Comparison of ENCODE assay signal across 22 cellular contexts in the genomic region with DNA sequence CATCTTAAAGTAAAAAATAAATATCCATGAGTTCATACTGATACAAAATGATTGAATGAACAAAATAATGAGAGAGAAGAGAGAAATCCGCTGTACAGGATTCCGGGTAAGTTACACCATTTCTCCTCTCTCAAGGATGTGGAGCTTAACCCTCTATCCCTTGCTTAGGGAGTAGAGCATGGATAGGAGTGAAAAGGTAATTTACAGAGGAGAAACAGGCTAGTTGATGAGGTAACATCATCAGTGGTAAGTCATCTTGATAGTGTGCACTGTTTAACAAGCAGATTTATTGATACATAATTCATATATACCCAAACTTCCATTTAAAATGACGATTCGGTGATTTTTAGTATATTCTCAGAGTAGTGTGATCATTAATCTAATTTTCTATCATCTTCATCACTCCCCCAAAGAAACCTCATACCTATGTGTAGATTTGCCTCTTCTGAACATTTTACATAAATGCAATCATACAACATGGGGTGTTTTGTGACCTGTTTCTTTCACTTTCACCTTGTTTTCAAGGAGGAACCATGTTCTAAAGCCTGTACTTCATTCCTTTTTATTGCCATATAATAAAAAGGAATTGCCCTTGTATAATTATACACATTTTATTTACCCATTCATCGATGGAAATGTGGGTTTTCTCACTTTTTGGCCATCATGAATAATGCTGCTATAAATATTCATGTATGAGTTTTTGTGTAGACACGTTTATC. TPM values are rescaled to one million over a fixed set of nuclear protein-coding genes. Genes with fewer than 3 reads are reported as not detected.
A peak's percentile ranks its signal among the peaks of the same experiment; 100 is the strongest.
DNase-seq lines count a peak whose midpoint lies in the region; ATAC-seq, FAIRE-seq and TF ChIP-seq lines count a peak whose summit lies in the region.
"Had no signal": no experiment of that assay in that cellular context is flagged by ENCODE, and none has a peak within 500 bp of the region (broad histone marks: within the 10 kb centered on the region; RNA-seq: fewer than 3 reads in every experiment).

No MANE protein-coding gene starts in this region.

- no peaks in the 10 kb centered on the region for H3K9me3 Mint-ChIP-seq in immature natural killer cell
- H3K9me3 Mint-ChIP-seq: CD4-positive, alpha-beta memory T cell; GM23338; HFFc6 had no signal

- H2AFZ ChIP-seq in OCI-LY7 (ENCODE audit: low read length): no peak overlapping the region
- H2AFZ ChIP-seq: GM23338 had no signal

- 41 to 62% (median 44%) methylated on average over 6 of the region's 6 CpGs for WGBS in small intestine, 3 donors

- no peak overlapping the region for H3K4me3 Mint-ChIP-seq in immature natural killer cell
- H3K4me3 Mint-ChIP-seq: CD4-positive, alpha-beta memory T cell; GM23338; HFFc6 had no signal

- POLR2A ChIA-PET in OCI-LY7 (lab: Charles Lee): no interaction called here

- H3K36me3 ChIP-seq in OCI-LY7 (ENCODE audit: insufficient read depth, low read length) (no peaks in the 10 kb centered on the region), small intestine (ENCODE audit: control insufficient read depth in 2 of 2, insufficient read depth in 2 of 2, low read length in 2 of 2) (no peaks in the 10 kb centered on the region), Peyer's patch (no peaks in the 10 kb centered on the region)
- H3K36me3 ChIP-seq: BLaER1 had no signal

- H3K9me2 ChIP-seq in OCI-LY7 (ENCODE audit: insufficient read depth, low read length): no peaks in the 10 kb centered on the region

- H3K4me1 ChIP-seq in OCI-LY7 (ENCODE audit: insufficient read depth, low read length, poor library complexity, severe bottlenecking) (no peaks in the 10 kb centered on the region), small intestine (ENCODE audit: control insufficient read depth in 2 of 2, insufficient read depth in 1 of 2, low read depth in 1 of 2, low read length in 1 of 2) (no peaks in the 10 kb centered on the region), Peyer's patch (no peaks in the 10 kb centered on the region)
- H3K4me1 ChIP-seq: A549, BLaER1 had no signal

- peaks cover 7 to 14% (median 9%) of the 10 kb centered on the region in 3 donors for H3K27me3 Mint-ChIP-seq in immature natural killer cell (ENCODE audit: low read depth in 3 of 3)

- H3K79me2 ChIP-seq in OCI-LY7 (ENCODE audit: insufficient read depth, low read depth, low read length): no peaks in the 10 kb centered on the region

- no peaks in the 10 kb centered on the region for H4K20me1 ChIP-seq in OCI-LY7 (ENCODE audit: insufficient read depth, low read length)
- H4K20me1 ChIP-seq: BLaER1 had no signal

- H3K4me1 Mint-ChIP-seq in immature natural killer cell: no peaks in the 10 kb centered on the region
- H3K4me1 Mint-ChIP-seq: CD14-positive monocyte had no signal

- H3K27ac ChIP-seq in OCI-LY7 (ENCODE audit: low read depth, low read length, poor library complexity, severe bottlenecking): no peak overlapping the region
- no peak overlapping the region for H3K27ac ChIP-seq in small intestine (ENCODE audit: low read depth in 1 of 2, low read length in 1 of 2)
- H3K27ac ChIP-seq in Peyer's patch: peak overlapping the region in 1 of 4 donors; percentile 51
- H3K27ac ChIP-seq: 22Rv1, A549, BLaER1, HL-60 had no signal

- peak; percentile 91 for ATAC-seq in left colon
- ATAC-seq: A549, GM23338, HCT116 had no signal

- DNase-seq in GM12865 (ENCODE audit: low read depth): no peak
- no peak for DNase-seq in OCI-LY7 (ENCODE audit: low spot score)
- DNase-seq in left colon: no peak
- peak; percentile 62 for DNase-seq in small intestine
- DNase-seq in AG20443 (ENCODE audit: low spot score): no peak
- no peak for DNase-seq in immature natural killer cell
- DNase-seq in Peyer's patch: no peak
- DNase-seq: CD4-positive, alpha-beta memory T cell; DMS153; DMS79; GDM1; HFFc6 had no signal

- H3K27me3 ChIP-seq in small intestine (ENCODE audit: control insufficient read depth in 2 of 2, insufficient read depth in 2 of 2, low read length in 2 of 2) (no peaks in the 10 kb centered on the region), Peyer's patch (no peaks in the 10 kb centered on the region)

- TF ChIP-seq POLR2A in Peyer's patch (IDR thresholded peaks at IDR 0.05): no peak

- H3K9me3 ChIP-seq in OCI-LY7 (ENCODE audit: low read length): no peaks in the 10 kb centered on the region
- no peaks in the 10 kb centered on the region for H3K9me3 ChIP-seq in small intestine (ENCODE audit: control insufficient read depth, low read depth)
- H3K9me3 ChIP-seq in Peyer's patch: no peaks in the 10 kb centered on the region
- H3K9me3 ChIP-seq: A549, BLaER1 had no signal

- BruUV-seq in OCI-LY7 (replicated peaks; lab: Mats Ljungman, UMichigan): no TSS peak

- intact Hi-C loops in OCI-LY7 (cut with micrococcal nuclease; ENCODE audit: unreplicated experiment): no loop called here
- intact Hi-C loops in left colon (cut with DNase I, micrococcal nuclease): no loop called here

- CTCF ChIA-PET in OCI-LY7 (lab: Charles Lee; ENCODE audit: unreplicated experiment): no interaction called here

- H3K36me3 Mint-ChIP-seq in immature natural killer cell: peaks cover 0 to 3% (median 0%) of the 10 kb centered on the region in 3 donors
- H3K36me3 Mint-ChIP-seq: CD14-positive monocyte; CD4-positive, alpha-beta memory T cell had no signal

- H3K4me2 ChIP-seq in OCI-LY7 (ENCODE audit: low read length): 0 out of 2 replicates have a peak overlapping the region, but pooled peaks have one; percentile 3
- H3K4me2 ChIP-seq: A549, BLaER1, GM23338 had no signal

- TF ChIP-seq CTCF in GM12865 (IDR thresholded peaks at IDR 0.05; ENCODE audit: insufficient read depth, low read depth, low read length, missing control alignments) (no peak), OCI-LY7 (conservative IDR thresholded peaks at IDR 0.05; ENCODE audit: low read length) (no peak), Peyer's patch (IDR thresholded peaks at IDR 0.05) (no peak)

- no peak overlapping the region for H3K27ac Mint-ChIP-seq in immature natural killer cell
- H3K27ac Mint-ChIP-seq: CD14-positive monocyte; CD4-positive, alpha-beta memory T cell; GM23338; HFFc6 had no signal

- H3K4me3 ChIP-seq in GM12865 (ENCODE audit: low read depth, low read length) (peak overlapping the region; percentile 10; the same call in 1 of the 2 replicates), OCI-LY7 (ENCODE audit: low read depth, low read length, poor library complexity, severe bottlenecking) (no peak overlapping the region), small intestine (ENCODE audit: low read depth in 1 of 2, low read length in 2 of 2) (no peak overlapping the region), Peyer's patch (peak overlapping the region in 2 of 4 donors; percentile 25 to 30)
- H3K4me3 ChIP-seq: A549, BLaER1, GM23338 had no signal

- FAIRE-seq in small intestine (lab: Jason Lieb, UNC): no peak
- FAIRE-seq: A549, H54 had no signal

RNA-seq across cellular contexts. Expression of gene F11, which starts 34.8 kb away (rescaled TPM):
- total RNA-seq in OCI-LY7 (2014; rRNA removed; shearing (Covaris generic)): not detected in 2 replicates
- total RNA-seq in OCI-LY7 (2022) (not detected in 2 replicates), left colon (under 1 TPM in 1 of 2 donors, not detected in 1; 0.45 TPM), Peyer's patch (1 to 10 TPM in 2 of 4 donors, not detected in 2; 3.2 to 3.5 TPM)
- polyA plus RNA-seq in small intestine (10 to 100 TPM in 2 of 3 donors, 1 to 10 TPM in 1; 4.2 to 25.1 (median 19.5) TPM), immature natural killer cell (not detected)
- total RNA-seq: CD4-positive, alpha-beta memory T cell; Daoy; HFFc6; HT1080 had no signal
- polyA plus RNA-seq: A549; CD14-positive monocyte; CD4-positive, alpha-beta memory T cell had no signal
